In genomic region chr2:2909086-2910035, GRCh38 we compare ENCODE assay signal across 28 cellular contexts.
"Had no signal": no experiment of that assay in that cellular context is flagged by ENCODE, and none has a peak within 500 bp of the region (broad histone marks: within the 10 kb centered on the region; RNA-seq: fewer than 3 reads in every experiment).

No MANE protein-coding gene starts in this region.

- DNase-seq: heart right ventricle; kidney glomerular epithelial cell; left colon; left lung; lower lobe of right lung; mesendoderm; midbrain; mucosa of descending colon; naive thymus-derived CD8-positive, alpha-beta T cell; nucleus accumbens; pancreas; posterior cingulate gyrus; retina; right cardiac atrium; sigmoid colon; small intestine; spleen; stimulated activated CD4-positive, alpha-beta T cell treated with anti-CD3 and anti-CD28 coated beads, Interleukin-4, amount 100 ng/mL, for 24 hours; stimulated activated naive CD4-positive, alpha-beta T cell treated with Interleukin-2 at 50 U/mL for 16 hours; stimulated activated naive CD8-positive, alpha-beta T cell treated with anti-CD3 and anti-CD28 coated beads, Interleukin-15, amount 100 ng/mL, for 72 hours; substantia nigra had no signal

- H2AFZ ChIP-seq: hepatocyte had no signal

- H3K9me3 ChIP-seq: heart right ventricle, left lung, lower lobe of right lung, pancreas, prostate gland, sigmoid colon, spleen, tibial nerve, vagina had no signal

- H3K27ac ChIP-seq: heart right ventricle, hepatocyte, left lung, lower lobe of right lung, pancreas, prostate gland, sigmoid colon, spleen, tibial nerve, vagina had no signal

- H3K4me1 Mint-ChIP-seq: nephron; stimulated activated effector memory CD8-positive, alpha-beta T cell treated with anti-CD3 and anti-CD28 coated beads, Interleukin-12 subunit alpha, Interleukin-12 subunit beta, amount 100 ng/mL, for 72 hours; stimulated activated naive CD8-positive, alpha-beta T cell treated with anti-CD3 and anti-CD28 coated beads, Interleukin-15, amount 100 ng/mL, for 72 hours had no signal

- H3K27me3 ChIP-seq: hepatocyte, left lung, pancreas, sigmoid colon, tibial nerve, vagina had no signal

- ATAC-seq: heart right ventricle; left colon; left lung; mucosa of descending colon; naive thymus-derived CD8-positive, alpha-beta T cell; pancreas; right cardiac atrium; stimulated activated effector memory CD8-positive, alpha-beta T cell treated with anti-CD3 and anti-CD28 coated beads, Interleukin-12 subunit alpha, Interleukin-12 subunit beta, amount 100 ng/mL, for 72 hours; stimulated activated naive CD8-positive, alpha-beta T cell treated with anti-CD3 and anti-CD28 coated beads, Interleukin-15, amount 100 ng/mL, for 72 hours had no signal

- H3K4me3 Mint-ChIP-seq: naive thymus-derived CD8-positive, alpha-beta T cell; nephron; stimulated activated effector memory CD8-positive, alpha-beta T cell treated with anti-CD3 and anti-CD28 coated beads, Interleukin-12 subunit alpha, Interleukin-12 subunit beta, amount 100 ng/mL, for 72 hours; stimulated activated naive CD8-positive, alpha-beta T cell treated with anti-CD3 and anti-CD28 coated beads, Interleukin-15, amount 100 ng/mL, for 72 hours; type B pancreatic cell had no signal

- H3K4me1 ChIP-seq: heart right ventricle, left lung, lower lobe of right lung, pancreas, prostate gland, sigmoid colon, spleen, tibial nerve, vagina had no signal

- H3K27ac Mint-ChIP-seq: nephron; stimulated activated effector memory CD8-positive, alpha-beta T cell treated with anti-CD3 and anti-CD28 coated beads, Interleukin-12 subunit alpha, Interleukin-12 subunit beta, amount 100 ng/mL, for 72 hours; type B pancreatic cell had no signal

- H3K4me3 ChIP-seq: heart right ventricle, hepatocyte, left lung, lower lobe of right lung, mucosa of descending colon, pancreas, prostate gland, sigmoid colon, spleen, tibial nerve, vagina had no signal

- H3K4me2 ChIP-seq: hepatocyte had no signal

- H3K36me3 ChIP-seq: heart right ventricle, left lung, lower lobe of right lung, pancreas, prostate gland, sigmoid colon, spleen, tibial nerve, vagina had no signal

- H3K9me3 Mint-ChIP-seq: naive thymus-derived CD8-positive, alpha-beta T cell; nephron; stimulated activated effector memory CD8-positive, alpha-beta T cell treated with anti-CD3 and anti-CD28 coated beads, Interleukin-12 subunit alpha, Interleukin-12 subunit beta, amount 100 ng/mL, for 72 hours; stimulated activated naive CD8-positive, alpha-beta T cell treated with anti-CD3 and anti-CD28 coated beads, Interleukin-15, amount 100 ng/mL, for 72 hours; type B pancreatic cell had no signal

- H3K36me3 Mint-ChIP-seq: naive thymus-derived CD8-positive, alpha-beta T cell; stimulated activated effector memory CD8-positive, alpha-beta T cell treated with anti-CD3 and anti-CD28 coated beads, Interleukin-12 subunit alpha, Interleukin-12 subunit beta, amount 100 ng/mL, for 72 hours; type B pancreatic cell had no signal
